ENCODE assay signal across 21 cellular contexts in the genomic region with DNA sequence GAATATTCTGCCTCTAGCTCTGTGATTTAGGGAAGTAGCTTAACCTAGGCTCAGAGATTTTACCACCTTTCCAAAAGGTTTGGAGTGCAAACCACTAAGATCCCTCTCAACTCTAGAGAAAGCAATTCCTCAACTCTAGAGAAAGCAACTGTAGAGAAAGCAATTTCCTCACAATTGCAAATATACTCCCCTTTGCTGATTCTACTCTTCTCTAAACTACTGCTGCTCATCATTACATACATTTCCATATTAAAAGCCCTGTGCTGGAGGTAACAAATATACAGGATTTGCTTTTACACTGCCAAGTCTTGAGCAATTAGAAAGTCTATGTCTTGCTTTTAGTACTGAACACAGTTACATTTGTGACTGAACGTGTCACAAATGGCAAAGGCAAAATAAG. TPM values are rescaled to one million over a fixed set of nuclear protein-coding genes. Genes with fewer than 3 reads are reported as not detected.
"Had no signal": no experiment of that assay in that cellular context is flagged by ENCODE, and none has a peak within 500 bp of the region (broad histone marks: within the 10 kb centered on the region; RNA-seq: fewer than 3 reads in every experiment).

No MANE protein-coding gene starts in this region.

- H3K4me3 ChIP-seq: gastroesophageal sphincter, left ventricle myocardium inferior, pancreas, prostate gland, stomach, thyroid gland, upper lobe of left lung, vagina had no signal

- H3K4me1 ChIP-seq: prostate gland had no signal

- H3K36me3 ChIP-seq: prostate gland, vagina had no signal

- DNase-seq: activated CD4-positive, alpha-beta T cell treated with anti-CD3 and anti-CD28 coated beads, Interleukin-2, amount 50 U/mL, for 1 hour; activated CD8-positive, alpha-beta T cell treated with anti-CD3 and anti-CD28 coated beads for 36 hours; activated naive CD4-positive, alpha-beta T cell; activated T-cell treated with anti-CD3 and anti-CD28 coated beads, Interleukin-2, amount 50 U/mL, for 48 hours; effector CD8-positive, alpha-beta T cell; erythroblast; head of caudate nucleus; hippocampal formation; left ventricle myocardium inferior; pancreas; stimulated activated CD4-positive, alpha-beta T cell treated with anti-CD3 and anti-CD28 coated beads, Interleukin-15, amount 100 ng/mL, for 24 hours; stimulated activated CD4-positive, alpha-beta T cell treated with anti-CD3 and anti-CD28 coated beads, Interleukin-2, amount 100 ng/mL, for 24 hours; stimulated activated naive B cell treated with anti-CD40 and anti-IgM and Interleukin-4, amounts not matched to agents 10 μg/mL and 1 μg/mL and 100 μg/mL, for 72 hours; stomach; T-helper 2 cell; thyroid gland; upper lobe of left lung had no signal

- H3K27me3 ChIP-seq: gastroesophageal sphincter, pancreas, stomach, thyroid gland, upper lobe of left lung, vagina had no signal

- ATAC-seq: activated CD8-positive, alpha-beta T cell treated with anti-CD3 and anti-CD28 coated beads for 36 hours; activated naive CD4-positive, alpha-beta T cell treated with anti-CD3 and anti-CD28 coated beads, Interleukin-2, amount 50 U/mL, for 72 hours; gastroesophageal sphincter; pancreas; stimulated activated naive B cell treated with anti-CD40 and anti-IgM and Interleukin-4, amounts not matched to agents 10 μg/mL and 1 μg/mL and 100 μg/mL, for 72 hours had no signal

- H3K4me3 Mint-ChIP-seq: activated CD8-positive, alpha-beta T cell treated with anti-CD3 and anti-CD28 coated beads for 36 hours; stimulated activated naive B cell treated with anti-CD40 and anti-IgM and Interleukin-4, amounts not matched to agents 10 μg/mL and 1 μg/mL and 100 μg/mL, for 72 hours had no signal

- H3K4me1 Mint-ChIP-seq: stimulated activated naive B cell treated with anti-CD40 and anti-IgM and Interleukin-4, amounts not matched to agents 10 μg/mL and 1 μg/mL and 100 μg/mL, for 72 hours had no signal

- H3K9me3 Mint-ChIP-seq: activated CD8-positive, alpha-beta T cell treated with anti-CD3 and anti-CD28 coated beads for 36 hours; activated naive CD4-positive, alpha-beta T cell treated with anti-CD3 and anti-CD28 coated beads, Interleukin-2, amount 50 U/mL, for 72 hours; stimulated activated naive B cell treated with anti-CD40 and anti-IgM and Interleukin-4, amounts not matched to agents 10 μg/mL and 1 μg/mL and 100 μg/mL, for 72 hours had no signal

- H3K27ac Mint-ChIP-seq: activated CD8-positive, alpha-beta T cell treated with anti-CD3 and anti-CD28 coated beads for 36 hours; activated naive CD4-positive, alpha-beta T cell treated with anti-CD3 and anti-CD28 coated beads, Interleukin-2, amount 50 U/mL, for 72 hours; stimulated activated naive B cell treated with anti-CD40 and anti-IgM and Interleukin-4, amounts not matched to agents 10 μg/mL and 1 μg/mL and 100 μg/mL, for 72 hours had no signal

- H3K9me3 ChIP-seq: gastroesophageal sphincter, left ventricle myocardium inferior, pancreas, prostate gland, stomach, thyroid gland, upper lobe of left lung, vagina had no signal

- H3K27me3 Mint-ChIP-seq: activated CD8-positive, alpha-beta T cell treated with anti-CD3 and anti-CD28 coated beads for 36 hours; stimulated activated naive B cell treated with anti-CD40 and anti-IgM and Interleukin-4, amounts not matched to agents 10 μg/mL and 1 μg/mL and 100 μg/mL, for 72 hours had no signal

- H3K27ac ChIP-seq: gastroesophageal sphincter, left ventricle myocardium inferior, pancreas, prostate gland, stomach, thyroid gland, upper lobe of left lung, vagina had no signal

RNA-seq across cellular contexts. Expression of a gene that starts 55.8 kb away (rescaled TPM):
- total RNA-seq: vagina had no signal
